3 cellular contexts compared by ENCODE assay signal in the genomic region with DNA sequence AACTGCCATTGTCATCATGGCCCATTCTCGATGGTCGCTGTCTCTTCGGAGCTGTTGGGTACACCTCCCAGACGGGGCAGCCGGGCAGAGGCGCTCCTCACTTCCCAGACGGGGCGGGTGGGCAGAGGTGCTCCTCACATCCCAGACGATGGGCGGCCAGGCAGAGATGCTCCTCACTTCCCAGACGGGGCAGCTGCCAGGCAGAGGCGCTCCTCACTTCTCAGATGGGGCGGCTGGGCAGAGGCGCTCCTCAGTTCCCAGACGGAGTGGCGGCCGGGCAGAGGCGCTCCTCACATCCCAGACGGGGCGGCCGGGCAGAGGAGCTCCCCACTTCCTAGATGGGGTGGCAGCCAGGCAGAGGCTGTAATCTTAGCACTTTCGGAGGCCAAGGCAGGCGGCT. TPM values are rescaled to one million over a fixed set of nuclear protein-coding genes. Genes with fewer than 3 reads are reported as not detected.
"Had no signal": no experiment of that assay in that cellular context is flagged by ENCODE, and none has a peak within 500 bp of the region (broad histone marks: within the 10 kb centered on the region; RNA-seq: fewer than 3 reads in every experiment).

No MANE protein-coding gene starts in this region.

RNA-seq across cellular contexts. Expression of a gene that starts 58.6 kb away (rescaled TPM):
- total RNA-seq: GM23248, H7, HFFc6 had no signal
- polyA plus RNA-seq: GM23248 had no signal
